ENCODE assay signal across 1 cellular context in genomic region chrX:154517101-154517781, GRCh38.
TF ChIP-seq lines count a peak whose summit lies in the region.

No MANE protein-coding gene starts in this region.

TF ChIP-seq in HepG2, 621 proteins besides CTCF, POLR2A, EP300 and RAD21 (continued from another document):
- TF ChIP-seq ZNF407 (CRISPR knock-in tag; IDR thresholded peaks at IDR 0.05; ENCODE audit: not compliant biosample characterization): no peak
